Comparison of ENCODE assay signal across 17 cellular contexts in genomic region chr16:88835383-88835782, GRCh38. TPM values are rescaled to one million over a fixed set of nuclear protein-coding genes. Genes with fewer than 3 reads are reported as not detected.
DNase-seq lines count a peak whose midpoint lies in the region; ATAC-seq and TF ChIP-seq lines count a peak whose summit lies in the region.
"Had no signal": no experiment of that assay in that cellular context is flagged by ENCODE, and none has a peak within 500 bp of the region (broad histone marks: within the 10 kb centered on the region; RNA-seq: fewer than 3 reads in every experiment).

No MANE protein-coding gene starts in this region.

- H3K9me3 Mint-ChIP-seq in endothelial cell (ENCODE audit: unreplicated experiment) = no peaks in the 10 kb centered on the region
- no peaks in the 10 kb centered on the region for H3K9me3 Mint-ChIP-seq in nephron progenitor cell
- H3K9me3 Mint-ChIP-seq in activated naive CD4-positive, alpha-beta T cell treated with anti-CD3 and anti-CD28 coated beads, Interleukin-2, amount 10 ng/mL, durations not matched to agents 7 days and 5 days = no peaks in the 10 kb centered on the region
- H3K9me3 Mint-ChIP-seq: CD4-positive, alpha-beta memory T cell; GM23338; IgD-negative memory B cell had no signal

- no peak overlapping the region for H3K4me3 ChIP-seq in heart left ventricle
- no peak overlapping the region for H3K4me3 ChIP-seq in tibial artery
- H3K4me3 ChIP-seq: GM23338 had no signal

- peak; percentile 20 to 31 for ATAC-seq in left cardiac atrium
- no peak for ATAC-seq in heart left ventricle
- ATAC-seq: GM23338 had no signal

- H3K27me3 Mint-ChIP-seq in endothelial cell (ENCODE audit: unreplicated experiment) = no peaks in the 10 kb centered on the region
- H3K27me3 Mint-ChIP-seq in nephron progenitor cell (ENCODE audit: low read depth, poor library complexity) = peaks cover 9% of the 10 kb centered on the region
- H3K27me3 Mint-ChIP-seq in activated naive CD4-positive, alpha-beta T cell treated with anti-CD3 and anti-CD28 coated beads, Interleukin-2, amount 10 ng/mL, durations not matched to agents 7 days and 5 days = no peaks in the 10 kb centered on the region
- H3K27me3 Mint-ChIP-seq: CD4-positive, alpha-beta memory T cell had no signal

- H3K27ac Mint-ChIP-seq in endothelial cell (ENCODE audit: unreplicated experiment) (peak overlapping the region; percentile 48), nephron progenitor cell (peak overlapping the region; percentile 59)
- no peak overlapping the region for H3K27ac Mint-ChIP-seq in activated naive CD4-positive, alpha-beta T cell treated with anti-CD3 and anti-CD28 coated beads, Interleukin-2, amount 10 ng/mL, durations not matched to agents 7 days and 5 days
- H3K27ac Mint-ChIP-seq: GM23338, IgD-negative memory B cell had no signal

- CTCF ChIA-PET in activated naive CD4-positive, alpha-beta T cell treated with anti-CD3 and anti-CD28 coated beads, Interleukin-2, amount 10 ng/mL, durations not matched to agents 7 days and 5 days (lab: Charles Lee) = no interaction called here

- H3K36me3 Mint-ChIP-seq in endothelial cell (ENCODE audit: low read depth, unreplicated experiment) (peaks cover 7% of the 10 kb centered on the region), nephron progenitor cell (ENCODE audit: low read depth) (no peaks in the 10 kb centered on the region)
- H3K36me3 Mint-ChIP-seq in activated naive CD4-positive, alpha-beta T cell treated with anti-CD3 and anti-CD28 coated beads, Interleukin-2, amount 10 ng/mL, durations not matched to agents 7 days and 5 days = peaks cover 2% of the 10 kb centered on the region

- H3K4me1 Mint-ChIP-seq in endothelial cell (ENCODE audit: unreplicated experiment) (no peaks in the 10 kb centered on the region), nephron progenitor cell (peaks cover 8% of the 10 kb centered on the region)
- H3K4me1 Mint-ChIP-seq in activated naive CD4-positive, alpha-beta T cell treated with anti-CD3 and anti-CD28 coated beads, Interleukin-2, amount 10 ng/mL, durations not matched to agents 7 days and 5 days = no peaks in the 10 kb centered on the region
- H3K4me1 Mint-ChIP-seq: CD4-positive, alpha-beta memory T cell; GM23338; IgD-negative memory B cell had no signal

- 80 to 90% (median 89%) methylated on average over 8 to 11 of the region's 11 CpGs for WGBS in heart left ventricle, 4 donors

- no peaks in the 10 kb centered on the region for H3K4me1 ChIP-seq in heart left ventricle
- no peaks in the 10 kb centered on the region for H3K4me1 ChIP-seq in tibial artery

- H3K36me3 ChIP-seq in heart left ventricle = peaks cover 0 to 39% (median 19%) of the 10 kb centered on the region in 9 donors
- peaks cover 19 to 69% (median 47%) of the 10 kb centered on the region in 3 donors for H3K36me3 ChIP-seq in tibial artery

- H3K27me3 ChIP-seq in heart left ventricle (no peaks in the 10 kb centered on the region), tibial artery (no peaks in the 10 kb centered on the region)

- H3K4me3 Mint-ChIP-seq in endothelial cell (ENCODE audit: unreplicated experiment) (no peak overlapping the region), nephron progenitor cell (no peak overlapping the region)
- no peak overlapping the region for H3K4me3 Mint-ChIP-seq in activated naive CD4-positive, alpha-beta T cell treated with anti-CD3 and anti-CD28 coated beads, Interleukin-2, amount 10 ng/mL, durations not matched to agents 7 days and 5 days
- H3K4me3 Mint-ChIP-seq: CD4-positive, alpha-beta memory T cell; GM23338; IgD-negative memory B cell had no signal

- no peak for TF ChIP-seq POLR2A in heart left ventricle (IDR thresholded peaks at IDR 0.05)

- TF ChIP-seq CTCF in heart left ventricle (IDR thresholded peaks at IDR 0.05) (no peak), endothelial cell (IDR thresholded peaks at IDR 0.05; ENCODE audit: unreplicated experiment) (no peak), nephron progenitor cell (IDR thresholded peaks at IDR 0.05) (no peak), tibial artery (IDR thresholded peaks at IDR 0.05) (no peak)

- H3K27ac ChIP-seq in heart left ventricle = no peak overlapping the region
- no peak overlapping the region for H3K27ac ChIP-seq in tibial artery

- intact Hi-C loops in left cardiac atrium (cut with DNase I) = no loop called here
- intact Hi-C loops in heart left ventricle (cut with DNase I) = no loop called here
- intact Hi-C loops in tibial artery (cut with DNase I; ENCODE audit: low total_unique reads) = no loop called here

- H3K9me3 ChIP-seq in heart left ventricle = no peaks in the 10 kb centered on the region
- no peaks in the 10 kb centered on the region for H3K9me3 ChIP-seq in tibial artery

- DNase-seq in left cardiac atrium (peak; percentile 46), heart left ventricle (no peak), endothelial cell (ENCODE audit: low spot score) (no peak), nephron progenitor cell (no peak), tibial artery (peak; percentile 80 to 83), superior temporal gyrus (ENCODE audit: extremely low spot score) (no peak), NCI-H2029 (lab: John Stamatoyannopoulos, UW) (no peak)
- no peak for DNase-seq in activated naive CD4-positive, alpha-beta T cell treated with anti-CD3 and anti-CD28 coated beads, Interleukin-2, amount 10 ng/mL, durations not matched to agents 7 days and 5 days
- DNase-seq: 8988T; CD4-positive, alpha-beta memory T cell; DMS79 treated with DMSO at 0.1 percent for 48 hours; NCI-H1417 treated with DMSO at 0.1 percent for 48 hours; NCI-H2029 treated with DMSO at 0.1 percent for 48 hours; NCI-H510A had no signal

RNA-seq across cellular contexts. Expression of gene GALNS, which starts 21.4 kb away (rescaled TPM):
- total RNA-seq in left cardiac atrium (10 to 100 TPM; 17.1 to 19.0 TPM), heart left ventricle (10 to 100 TPM; 10.7 to 22.7 (median 13.3) TPM), endothelial cell (ENCODE audit: unreplicated experiment) (24.7 TPM)
- polyA plus RNA-seq in heart left ventricle = 10 to 100 TPM; 14.1 to 16.4 TPM

RNA-seq across cellular contexts. Expression of gene TRAPPC2L, which starts 21.5 kb away (rescaled TPM):
- 10 to 100 TPM; 46.0 to 54.3 TPM for total RNA-seq in left cardiac atrium
- total RNA-seq in heart left ventricle = 10 to 100 TPM; 20.3 to 65.7 (median 44.2) TPM
- 10 to 100 TPM; 30.3 to 51.3 TPM for polyA plus RNA-seq in heart left ventricle
- 65.3 TPM for total RNA-seq in endothelial cell (ENCODE audit: unreplicated experiment)

RNA-seq across cellular contexts. Expression of gene APRT, which starts 23.7 kb away (rescaled TPM):
- total RNA-seq in left cardiac atrium (10 to 100 TPM; 63.8 to 64.2 TPM), heart left ventricle (10 to 100 TPM; 26.6 to 75.8 (median 44.2) TPM), endothelial cell (ENCODE audit: unreplicated experiment) (80.7 TPM)
- polyA plus RNA-seq in heart left ventricle = 100 to 1,000 TPM in 1 of 2 donors, 10 to 100 TPM in 1; 62.6 to 129 TPM

RNA-seq across cellular contexts. Expression of gene PABPN1L, which starts 31.1 kb away (rescaled TPM):
- total RNA-seq in left cardiac atrium (not detected), heart left ventricle (not detected), endothelial cell (ENCODE audit: unreplicated experiment) (not detected)
- polyA plus RNA-seq in heart left ventricle = not detected
- total RNA-seq: CD4-positive, alpha-beta memory T cell; GM23338; LHCN-M2 had no signal
- polyA plus RNA-seq: CD4-positive, alpha-beta memory T cell; GM23338; IgD-negative memory B cell had no signal

RNA-seq across cellular contexts. Expression of gene CDT1, which starts 31.8 kb away (rescaled TPM):
- total RNA-seq in left cardiac atrium (1 to 10 TPM; 1.0 to 2.3 TPM), heart left ventricle (1 to 10 TPM in 4 of 9 donors, under 1 TPM in 5; 0.23 to 6.1 (median 0.70) TPM), endothelial cell (ENCODE audit: unreplicated experiment) (16.2 TPM)
- under 1 TPM; 0.19 to 0.40 TPM for polyA plus RNA-seq in heart left ventricle

Comparison
In these comparisons a context has a peak if more than half of its experiments do, and no peak if none do; other contexts are left out.
1. ATAC-seq: peak in left cardiac atrium (2 of 2); none in heart left ventricle (0 of 4).
2. DNase-seq: peak in left cardiac atrium (single experiment) and tibial artery (2 of 2); none in heart left ventricle (0 of 5), endothelial cell (single experiment), nephron progenitor cell (single experiment), superior temporal gyrus (single experiment), NCI-H2029 (single experiment) and activated naive CD4-positive, alpha-beta T cell treated with anti-CD3 and anti-CD28 coated beads, Interleukin-2, amount 10 ng/mL, durations not matched to agents 7 days and 5 days (single experiment).